22 cellular contexts compared by ENCODE assay signal in the genomic region with DNA sequence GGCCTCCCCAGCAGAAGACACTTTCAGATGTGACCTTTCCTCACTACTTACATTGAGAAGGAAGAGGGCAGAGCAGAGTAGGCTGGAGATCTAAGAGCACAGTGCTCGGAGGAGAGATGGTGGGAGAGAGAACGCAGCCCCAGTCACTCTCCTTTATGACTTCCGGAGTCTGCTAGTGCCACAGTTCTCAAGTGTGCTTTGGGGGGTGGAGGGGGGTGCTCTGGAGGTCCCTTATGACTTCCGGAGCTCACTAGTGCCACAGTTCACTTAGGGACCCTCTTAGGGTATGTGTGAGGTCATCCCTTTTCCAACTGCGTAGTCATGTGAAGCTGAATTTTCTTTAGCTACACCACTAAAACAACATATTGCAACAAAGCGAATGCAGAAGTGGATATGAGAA.
DNase-seq lines count a peak whose midpoint lies in the region; ATAC-seq, FAIRE-seq and TF ChIP-seq lines count a peak whose summit lies in the region.
"Had no signal": no experiment of that assay in that cellular context is flagged by ENCODE, and none has a peak within 500 bp of the region (broad histone marks: within the 10 kb centered on the region; RNA-seq: fewer than 3 reads in every experiment).

No MANE protein-coding gene starts in this region.

- no peak overlapping the region for H3K4me3 Mint-ChIP-seq in mesothelial cell of epicardium
- H3K4me3 Mint-ChIP-seq: B cell; CD4-positive, alpha-beta memory T cell had no signal

- peak; percentile 21; the same call in 1 of the 2 replicates for TF ChIP-seq POLR2A in GM12878 (IDR thresholded peaks at IDR 0.05; ENCODE audit: low read depth, low read length)

- ATAC-seq in GM12878 (no peak), GM19023 (IDR thresholded peaks at IDR 0.05; ENCODE audit: unreplicated experiment) (no peak)
- ATAC-seq: K562 had no signal

- no peaks in the 10 kb centered on the region for H4K20me1 ChIP-seq in GM12878 (ENCODE audit: control insufficient read depth, insufficient read depth)

- intact Hi-C loops in GM12878 (cut with micrococcal nuclease; ENCODE audit: unreplicated experiment) (no loop called here), colonic mucosa (cut with DNase I) (no loop called here)

- RAD21 ChIA-PET in GM12878 (lab: Charles Lee; ENCODE audit: unreplicated experiment): interaction anchor here (0.8 kb wide), 1 partner anchor 52 kb away, joined by 3 read pairs; no protein-coding TSS in a partner anchor

- BruUV-seq in GM12878 (replicated peaks; lab: Mats Ljungman, UMichigan): no TSS peak

- H3K4me3 ChIP-seq in GM12878 (no peak overlapping the region), colonic mucosa (no peak overlapping the region)
- H3K4me3 ChIP-seq: HAP-1, K562, MG63, Peyer's patch had no signal

- no peak for FAIRE-seq in GM12878 (lab: Jason Lieb, UNC)
- FAIRE-seq: HTR-8/SVneo, K562 had no signal

- H3K36me3 ChIP-seq in KOPT-K1 (ENCODE audit: insufficient read depth, low read length): peaks cover 27% of the 10 kb centered on the region
- no peaks in the 10 kb centered on the region for H3K36me3 ChIP-seq in GM12878 (ENCODE audit: control insufficient read depth in 2 of 2, insufficient read depth in 2 of 2, low read length in 1 of 2)
- no peaks in the 10 kb centered on the region for H3K36me3 ChIP-seq in colonic mucosa
- H3K36me3 ChIP-seq: HAP-1, MG63, Peyer's patch had no signal

- SMC1A ChIA-PET in GM12878 (lab: Charles Lee; ENCODE audit: uncharacterized antibody, unreplicated experiment): interaction anchor here (1.8 to 1.9 kb wide), 2 partner anchors 9 kb away, joined by 6 to 7 read pairs; no protein-coding TSS in a partner anchor

- no peaks in the 10 kb centered on the region for H3K4me1 Mint-ChIP-seq in mesothelial cell of epicardium
- H3K4me1 Mint-ChIP-seq: B cell; CD4-positive, alpha-beta memory T cell had no signal

- no peak overlapping the region for H3K27ac Mint-ChIP-seq in mesothelial cell of epicardium
- H3K27ac Mint-ChIP-seq: B cell; CD4-positive, alpha-beta memory T cell had no signal

- DNase-seq in NOMO-1 (lab: John Stamatoyannopoulos, UW; ENCODE audit: unreplicated experiment in 2 of 2) (peak; percentile 64 to 87), GM12878 (ENCODE audit: low read depth, low spot score) (no peak), mesothelial cell of epicardium (ENCODE audit: low spot score in 2 of 2, unreplicated experiment in 2 of 2) (no peak), colonic mucosa (no peak)
- DNase-seq in activated CD4-positive, alpha-beta T cell treated with anti-CD3 and anti-CD28 coated beads, Interleukin-2, amount 50 U/mL, for 48 hours: no peak
- DNase-seq: CD4-positive, alpha-beta memory T cell; DMS79 treated with DMSO at 0.1 percent for 48 hours; GDM1; MG63; NCI-H1436; NCI-H2081; NCI-H524 treated with DMSO at 0.1 percent for 48 hours; NK-92 treated with Interleukin-12 subunit alpha and Interleukin-12 subunit beta, amount 100 ng/mL, for 24 hours; Peyer's patch; SHP77; T-helper 2 cell had no signal

- H3K9me3 ChIP-seq in KOPT-K1 (ENCODE audit: insufficient read depth, low read length, poor library complexity, severe bottlenecking) (no peaks in the 10 kb centered on the region), GM12878 (replicated peaks; ENCODE audit: control insufficient read depth, insufficient read depth, low read length) (no peaks in the 10 kb centered on the region), colonic mucosa (no peaks in the 10 kb centered on the region)
- H3K9me3 ChIP-seq: HAP-1, MG63, Peyer's patch had no signal

- no peaks in the 10 kb centered on the region for H3K36me3 Mint-ChIP-seq in mesothelial cell of epicardium
- H3K36me3 Mint-ChIP-seq: CD4-positive, alpha-beta memory T cell had no signal

- H3K4me1 ChIP-seq in GM12878 (ENCODE audit: control insufficient read depth, insufficient read depth, low read length) (no peaks in the 10 kb centered on the region; the same call in 1 of the 2 replicates), colonic mucosa (no peaks in the 10 kb centered on the region)
- H3K4me1 ChIP-seq: HAP-1, Peyer's patch had no signal

- 33% methylated on average over 6 of the region's 6 CpGs for WGBS in GM12878 (ENCODE audit: insufficient coverage, insufficient replicate concordance, low lambda C conversion rate, missing lambda C conversion rate)

- peak overlapping the region; percentile 100 for H3K27ac ChIP-seq in KOPT-K1 (ENCODE audit: low read depth, low read length, poor library complexity, severe bottlenecking)
- H3K27ac ChIP-seq in GM12878 (ENCODE audit: control insufficient read depth, insufficient read depth): no peak overlapping the region
- no peak overlapping the region for H3K27ac ChIP-seq in colonic mucosa
- H3K27ac ChIP-seq: Peyer's patch had no signal

- no peaks in the 10 kb centered on the region for H3K27me3 Mint-ChIP-seq in mesothelial cell of epicardium (ENCODE audit: low read depth)

- TF ChIP-seq RAD21 in GM12878 (IDR thresholded peaks at IDR 0.05; ENCODE audit: insufficient read depth, low read depth, low read length): no peak

- POLR2A ChIA-PET in GM12878 (lab: Charles Lee): no interaction called here

- no peak for TF ChIP-seq CTCF in GM12878 (IDR thresholded peaks at IDR 0.05 in 2 of 3, conservative IDR thresholded peaks at IDR 0.05 in 1 of 3; ENCODE audit: control insufficient read depth in 2 of 3, extremely low read depth in 1 of 3, insufficient read depth in 1 of 3, low read depth in 3 of 3, low read length in 3 of 3)
- TF ChIP-seq CTCF in mesothelial cell of epicardium (IDR thresholded peaks at IDR 0.05; ENCODE audit: unreplicated experiment): no peak
- TF ChIP-seq CTCF in colonic mucosa (IDR thresholded peaks at IDR 0.05): no peak

- H3K79me2 ChIP-seq in GM12878 (ENCODE audit: control insufficient read depth, insufficient read depth, low read length): no peaks in the 10 kb centered on the region

- CTCF ChIA-PET in GM12878 (lab: Yijun Ruan, JAX): no interaction called here

- peak overlapping the region; percentile 40; the same call in 1 of the 2 replicates for H3K4me2 ChIP-seq in GM12878 (ENCODE audit: control insufficient read depth, insufficient read depth)

- H3K27me3 ChIP-seq in GM12878 (replicated peaks in 1 of 2; ENCODE audit: control insufficient read depth in 2 of 2, insufficient read depth in 2 of 2, low read length in 1 of 2) (0 out of 4 replicates have a peak, but pooled peaks cover 0 to 3% of the 10 kb centered on the region in 2 experiments), colonic mucosa (no peaks in the 10 kb centered on the region)
- H3K27me3 ChIP-seq: MG63, Peyer's patch had no signal

- no peak overlapping the region; the same call in none of the 2 replicates for H2AFZ ChIP-seq in GM12878 (ENCODE audit: control insufficient read depth, low read depth, low read length)

- no peaks in the 10 kb centered on the region for H3K9me3 Mint-ChIP-seq in mesothelial cell of epicardium

- no peak for TF ChIP-seq EP300 in GM12878 (IDR thresholded peaks at IDR 0.05; ENCODE audit: borderline replicate concordance in 1 of 2, control insufficient read depth in 1 of 2, low read depth in 2 of 2, low read length in 2 of 2)

- in situ Hi-C loops in GM12878 (cut with MboI): no loop called here

- no peak overlapping the region for H3K9ac ChIP-seq in GM12878 (ENCODE audit: control insufficient read depth, insufficient read depth, low read length)
- no peak overlapping the region for H3K9ac ChIP-seq in colonic mucosa (ENCODE audit: low read depth in 2 of 2, low read length in 2 of 2)

TF ChIP-seq in GM12878, 131 proteins besides CTCF, POLR2A, EP300 and RAD21 (continues in another document):
- TF ChIP-seq RAD51 (IDR thresholded peaks at IDR 0.05) (no peak), MTA3 (IDR thresholded peaks at IDR 0.05; ENCODE audit: borderline replicate concordance, low read length) (no peak), RCOR1 (conservative IDR thresholded peaks at IDR 0.05; ENCODE audit: low read depth, low read length) (no peak), TCF12 (IDR thresholded peaks at IDR 0.05; ENCODE audit: low read depth, low read length) (no peak), ZSCAN29 (IDR thresholded peaks at IDR 0.05) (no peak), RB1 (IDR thresholded peaks at IDR 0.05; ENCODE audit: borderline replicate concordance) (no peak), KDM1A (IDR thresholded peaks at IDR 0.05; ENCODE audit: borderline replicate concordance) (no peak)
- TF ChIP-seq, protein P1, sequence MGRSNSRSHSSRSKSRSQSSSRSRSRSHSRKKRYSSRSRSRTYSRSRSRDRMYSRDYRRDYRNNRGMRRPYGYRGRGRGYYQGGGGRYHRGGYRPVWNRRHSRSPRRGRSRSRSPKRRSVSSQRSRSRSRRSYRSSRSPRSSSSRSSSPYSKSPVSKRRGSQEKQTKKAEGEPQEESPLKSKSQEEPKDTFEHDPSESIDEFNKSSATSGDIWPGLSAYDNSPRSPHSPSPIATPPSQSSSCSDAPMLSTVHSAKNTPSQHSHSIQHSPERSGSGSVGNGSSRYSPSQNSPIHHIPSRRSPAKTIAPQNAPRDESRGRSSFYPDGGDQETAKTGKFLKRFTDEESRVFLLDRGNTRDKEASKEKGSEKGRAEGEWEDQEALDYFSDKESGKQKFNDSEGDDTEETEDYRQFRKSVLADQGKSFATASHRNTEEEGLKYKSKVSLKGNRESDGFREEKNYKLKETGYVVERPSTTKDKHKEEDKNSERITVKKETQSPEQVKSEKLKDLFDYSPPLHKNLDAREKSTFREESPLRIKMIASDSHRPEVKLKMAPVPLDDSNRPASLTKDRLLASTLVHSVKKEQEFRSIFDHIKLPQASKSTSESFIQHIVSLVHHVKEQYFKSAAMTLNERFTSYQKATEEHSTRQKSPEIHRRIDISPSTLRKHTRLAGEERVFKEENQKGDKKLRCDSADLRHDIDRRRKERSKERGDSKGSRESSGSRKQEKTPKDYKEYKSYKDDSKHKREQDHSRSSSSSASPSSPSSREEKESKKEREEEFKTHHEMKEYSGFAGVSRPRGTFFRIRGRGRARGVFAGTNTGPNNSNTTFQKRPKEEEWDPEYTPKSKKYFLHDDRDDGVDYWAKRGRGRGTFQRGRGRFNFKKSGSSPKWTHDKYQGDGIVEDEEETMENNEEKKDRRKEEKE (IDR thresholded peaks at IDR 0.05): no peak
- TF ChIP-seq, protein P2, sequence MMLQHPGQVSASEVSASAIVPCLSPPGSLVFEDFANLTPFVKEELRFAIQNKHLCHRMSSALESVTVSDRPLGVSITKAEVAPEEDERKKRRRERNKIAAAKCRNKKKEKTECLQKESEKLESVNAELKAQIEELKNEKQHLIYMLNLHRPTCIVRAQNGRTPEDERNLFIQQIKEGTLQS (IDR thresholded peaks at IDR 0.05; ENCODE audit: borderline replicate concordance, extremely low read depth, low read depth, low read length): no peak

Comparison
In these comparisons a context has a peak if more than half of its experiments do, and no peak if none do; other contexts are left out.
1. DNase-seq: peak in NOMO-1 (2 of 2); none in GM12878 (single experiment), activated CD4-positive, alpha-beta T cell treated with anti-CD3 and anti-CD28 coated beads, Interleukin-2, amount 50 U/mL, for 48 hours (0 of 2), mesothelial cell of epicardium (0 of 2) and colonic mucosa (single experiment).